23 cellular contexts compared by ENCODE assay signal in genomic region chr11:47314992-47315391, GRCh38. TPM values are rescaled to one million over a fixed set of nuclear protein-coding genes. Genes with fewer than 3 reads are reported as not detected.
DNase-seq lines count a peak whose midpoint lies in the region; ATAC-seq and TF ChIP-seq lines count a peak whose summit lies in the region.
"Had no signal": no experiment of that assay in that cellular context is flagged by ENCODE, and none has a peak within 500 bp of the region (broad histone marks: within the 10 kb centered on the region; RNA-seq: fewer than 3 reads in every experiment).

No MANE protein-coding gene starts in this region.

- no peaks in the 10 kb centered on the region for H3K9me2 ChIP-seq in GM23248 (ENCODE audit: insufficient read depth)

- ATAC-seq in left colon: no peak
- ATAC-seq in activated naive CD4-positive, alpha-beta T cell treated with anti-CD3 and anti-CD28 coated beads, Interleukin-2, amount 50 U/mL, for 72 hours: no peak
- ATAC-seq: CD8-positive, alpha-beta T cell; T-cell had no signal

- POLR2A ChIA-PET in GM10248 (lab: Yijun Ruan, JAX): no interaction called here

- TF ChIP-seq POLR2A in ovary (IDR thresholded peaks at IDR 0.05): no peak

- no peak overlapping the region for H3K4me2 ChIP-seq in GM23248 (ENCODE audit: unreplicated experiment)
- no peak overlapping the region for H3K4me2 ChIP-seq in osteoblast (ENCODE audit: insufficient read depth, low read length)
- H3K4me2 ChIP-seq: BLaER1 treated with 17β-estradiol and CSF1 and Interleukin-3, amounts not matched to agents 10 nM and 100 nM had no signal

- no peaks in the 10 kb centered on the region for H3K79me2 ChIP-seq in GM23248 (ENCODE audit: insufficient read depth)
- no peaks in the 10 kb centered on the region for H3K79me2 ChIP-seq in osteoblast (ENCODE audit: insufficient read depth, low read length)

- CTCF ChIA-PET in GM10248 (lab: Yijun Ruan, JAX): interaction anchor here (1.4 kb wide), 1 partner anchor 55 kb away, joined by 3 read pairs; no protein-coding TSS in a partner anchor

- TF ChIP-seq EP300 in ovary (IDR thresholded peaks at IDR 0.05): no peak

- WGBS in GM23248 (ENCODE audit: low coverage in 1 of 2, low lambda C conversion rate in 2 of 2, missing lambda C conversion rate in 2 of 2), 2 experiments: 71 to 75% methylated on average over 5 of the region's 5 CpGs
- 80 to 85% (median 83%) methylated on average over 5 of the region's 5 CpGs for WGBS in ovary, 3 donors

- H4K20me1 ChIP-seq in GM23248 (ENCODE audit: insufficient read depth) (no peaks in the 10 kb centered on the region), osteoblast (ENCODE audit: insufficient read depth, low read length) (peaks cover 2% of the 10 kb centered on the region)

- peaks cover 27% of the 10 kb centered on the region for H3K36me3 ChIP-seq in GM23248 (ENCODE audit: low read depth)
- H3K36me3 ChIP-seq in osteoblast (ENCODE audit: insufficient read depth, low read length): peaks cover 16% of the 10 kb centered on the region
- H3K36me3 ChIP-seq in ovary: no peaks in the 10 kb centered on the region

- H3K27me3 ChIP-seq in GM23248 (replicated peaks; ENCODE audit: insufficient read depth) (no peaks in the 10 kb centered on the region), osteoblast (ENCODE audit: insufficient read depth, low read length) (no peaks in the 10 kb centered on the region), ovary (no peaks in the 10 kb centered on the region)
- H3K27me3 ChIP-seq: BLaER1 treated with 17β-estradiol and CSF1 and Interleukin-3, amounts not matched to agents 10 nM and 100 nM had no signal

- no peaks in the 10 kb centered on the region for H3K27me3 Mint-ChIP-seq in endothelial cell (ENCODE audit: unreplicated experiment)
- H3K27me3 Mint-ChIP-seq: T-cell had no signal

- H3K4me1 ChIP-seq in GM23248 (ENCODE audit: insufficient read depth): no peaks in the 10 kb centered on the region
- H3K4me1 ChIP-seq in osteoblast (ENCODE audit: insufficient read depth, low read length): no peaks in the 10 kb centered on the region
- no peaks in the 10 kb centered on the region for H3K4me1 ChIP-seq in ovary (ENCODE audit: insufficient read depth)

- DNase-seq in EH (ENCODE audit: low read depth) (peak; percentile 83), GM23248 (peak; percentile 60), endothelial cell (ENCODE audit: low spot score) (no peak), osteoblast (ENCODE audit: insufficient read length, low spot score, missing footprints) (peak; percentile 74), left colon (no peak), GM10248 (ENCODE audit: extremely low spot score) (no peak), ovary (no peak)
- DNase-seq in activated naive CD4-positive, alpha-beta T cell treated with anti-CD3 and anti-CD28 coated beads, Interleukin-2, amount 50 U/mL, for 72 hours (ENCODE audit: low spot score in 2 of 2): no peak
- DNase-seq: Calu3; CD8-positive, alpha-beta T cell; DMS53; GOT3; KBM-7; NCI-H1417 treated with DMSO at 0.1 percent for 48 hours; NCI-H1930; NCI-H226; NCI-H524; NCI-H82; OCI-M1; Right ventricle myocardium superior; T-cell had no signal

- H3K4me1 Mint-ChIP-seq in endothelial cell (ENCODE audit: unreplicated experiment): no peaks in the 10 kb centered on the region

- H2AFZ ChIP-seq in GM23248 (no peak overlapping the region), osteoblast (ENCODE audit: low read length) (no peak overlapping the region)

- TF ChIP-seq CTCF in endothelial cell (IDR thresholded peaks at IDR 0.05; ENCODE audit: unreplicated experiment): no peak
- TF ChIP-seq CTCF in osteoblast (IDR thresholded peaks at IDR 0.05; ENCODE audit: extremely low read depth, low read depth, low read length): no peak
- no peak for TF ChIP-seq CTCF in GM10248 (IDR thresholded peaks at IDR 0.05; ENCODE audit: control extremely low read depth, extremely low read depth, low read depth, missing control alignments)
- no peak for TF ChIP-seq CTCF in ovary (IDR thresholded peaks at IDR 0.05)

- H3K9me3 Mint-ChIP-seq in endothelial cell (ENCODE audit: unreplicated experiment): no peaks in the 10 kb centered on the region
- H3K9me3 Mint-ChIP-seq in activated naive CD4-positive, alpha-beta T cell treated with anti-CD3 and anti-CD28 coated beads, Interleukin-2, amount 50 U/mL, for 72 hours: no peaks in the 10 kb centered on the region
- H3K9me3 Mint-ChIP-seq: CD8-positive, alpha-beta T cell; T-cell had no signal

- no peak overlapping the region for H3K4me3 ChIP-seq in GM23248
- no peak overlapping the region for H3K4me3 ChIP-seq in osteoblast (ENCODE audit: insufficient read depth, low read length)
- no peak overlapping the region for H3K4me3 ChIP-seq in ovary
- H3K4me3 ChIP-seq: BLaER1 treated with 17β-estradiol and CSF1 and Interleukin-3, amounts not matched to agents 10 nM and 100 nM; SK-N-MC had no signal

- peak overlapping the region; percentile 8 for H3K4me3 Mint-ChIP-seq in endothelial cell (ENCODE audit: unreplicated experiment)
- H3K4me3 Mint-ChIP-seq: CD8-positive, alpha-beta T cell; T-cell had no signal

- in situ Hi-C loops in GM23248 (cut with MboI): no loop called here

- peaks cover 19% of the 10 kb centered on the region for H3K36me3 Mint-ChIP-seq in endothelial cell (ENCODE audit: low read depth, unreplicated experiment)
- peaks cover 0 to 11% of the 10 kb centered on the region in 2 donors for H3K36me3 Mint-ChIP-seq in activated naive CD4-positive, alpha-beta T cell treated with anti-CD3 and anti-CD28 coated beads, Interleukin-2, amount 50 U/mL, for 72 hours

- H3K27ac Mint-ChIP-seq in endothelial cell (ENCODE audit: unreplicated experiment): no peak overlapping the region
- no peak overlapping the region for H3K27ac Mint-ChIP-seq in activated naive CD4-positive, alpha-beta T cell treated with anti-CD3 and anti-CD28 coated beads, Interleukin-2, amount 50 U/mL, for 72 hours
- H3K27ac Mint-ChIP-seq: CD8-positive, alpha-beta T cell; T-cell had no signal

- H3K27ac ChIP-seq in GM23248 (no peak overlapping the region), osteoblast (ENCODE audit: low read depth, low read length) (no peak overlapping the region), ovary (no peak overlapping the region)
- H3K27ac ChIP-seq: BLaER1 treated with 17β-estradiol and CSF1 and Interleukin-3, amounts not matched to agents 10 nM and 100 nM; SK-N-MC had no signal

- intact Hi-C loops in left colon (cut with DNase I, micrococcal nuclease) (no loop called here), ovary (cut with DNase I) (no loop called here)

- H3K9me3 ChIP-seq in GM23248 (ENCODE audit: low read depth) (no peaks in the 10 kb centered on the region), osteoblast (ENCODE audit: low read depth, low read length) (no peaks in the 10 kb centered on the region), ovary (no peaks in the 10 kb centered on the region)
- H3K9me3 ChIP-seq: BLaER1 treated with 17β-estradiol and CSF1 and Interleukin-3, amounts not matched to agents 10 nM and 100 nM had no signal

- H3F3A ChIP-seq in GM23248 (ENCODE audit: insufficient read depth): no peaks in the 10 kb centered on the region

- no peak overlapping the region for H3K9ac ChIP-seq in GM23248
- H3K9ac ChIP-seq: BLaER1 treated with 17β-estradiol and CSF1 and Interleukin-3, amounts not matched to agents 10 nM and 100 nM had no signal

RNA-seq across cellular contexts. Expression of gene MYBPC3, which starts 37.5 kb away (rescaled TPM):
- not detected in 2 replicates for total RNA-seq in GM23248 (2014; rRNA removed; shearing (Covaris generic))
- polyA plus RNA-seq in GM23248 (2016; fragmentation: Nextera tagmentation; extraction: Ambion mirVana) (0.08 TPM in 1 of 2 replicates, not detected in the other), ovary (under 1 TPM; 0.05 to 0.22 TPM)
- total RNA-seq in endothelial cell (ENCODE audit: unreplicated experiment) (not detected), osteoblast (not detected in 2 replicates), left colon (not detected), ovary (under 1 TPM in 3 of 7 donors, not detected in 4; 0.18 to 0.40 (median 0.32) TPM)
- total RNA-seq in activated naive CD4-positive, alpha-beta T cell treated with anti-CD3 and anti-CD28 coated beads, Interleukin-2, amount 50 U/mL, for 72 hours: not detected
- total RNA-seq: Calu3; CD8-positive, alpha-beta T cell; T-cell had no signal

RNA-seq across cellular contexts. Expression of gene MADD, which starts 45.1 kb away (rescaled TPM):
- total RNA-seq in GM23248 (2014; rRNA removed; shearing (Covaris generic)): 17.4 and 20.4 TPM in 2 replicates
- polyA plus RNA-seq in GM23248 (2016; fragmentation: Nextera tagmentation; extraction: Ambion mirVana) (8.6 and 9.9 TPM in 2 replicates), ovary (10 to 100 TPM; 20.3 to 35.4 TPM)
- total RNA-seq in endothelial cell (ENCODE audit: unreplicated experiment) (61.2 TPM), osteoblast (21.7 and 23.3 TPM in 2 replicates), left colon (10 to 100 TPM; 50.8 to 61.6 TPM), ovary (10 to 100 TPM; 29.7 to 53.5 (median 40.1) TPM)
- 100 to 1,000 TPM in 1 of 2 donors, 10 to 100 TPM in 1; 68.9 to 140 TPM for total RNA-seq in activated naive CD4-positive, alpha-beta T cell treated with anti-CD3 and anti-CD28 coated beads, Interleukin-2, amount 50 U/mL, for 72 hours

RNA-seq across cellular contexts. Expression of gene NR1H3, which starts 57.2 kb away (rescaled TPM):
- 2.7 and 7.2 TPM in 2 replicates for total RNA-seq in GM23248 (2014; rRNA removed; shearing (Covaris generic))
- polyA plus RNA-seq in GM23248 (2016; fragmentation: Nextera tagmentation; extraction: Ambion mirVana) (4.9 and 5.1 TPM in 2 replicates), ovary (10 to 100 TPM; 18.0 to 27.0 TPM)
- total RNA-seq in endothelial cell (ENCODE audit: unreplicated experiment) (61.2 TPM), osteoblast (18.5 and 18.6 TPM in 2 replicates), left colon (10 to 100 TPM; 52.1 to 58.2 TPM), ovary (10 to 100 TPM; 19.4 to 39.7 (median 29.0) TPM)
- total RNA-seq in activated naive CD4-positive, alpha-beta T cell treated with anti-CD3 and anti-CD28 coated beads, Interleukin-2, amount 50 U/mL, for 72 hours: 10 to 100 TPM in 1 of 2 donors, 1 to 10 TPM in 1; 6.9 to 11.1 TPM

Comparison
In these comparisons a context has a peak if more than half of its experiments do, and no peak if none do; other contexts are left out.
1. DNase-seq: peak in EH (single experiment), GM23248 (single experiment) and osteoblast (single experiment); none in endothelial cell (single experiment), left colon (0 of 2), GM10248 (single experiment), activated naive CD4-positive, alpha-beta T cell treated with anti-CD3 and anti-CD28 coated beads, Interleukin-2, amount 50 U/mL, for 72 hours (0 of 2) and ovary (0 of 5).